In genomic region chr3:68972358-68972979, GRCh38 we compare ENCODE assay signal across 8 cellular contexts. TPM values are rescaled to one million over a fixed set of nuclear protein-coding genes. Genes with fewer than 3 reads are reported as not detected.
DNase-seq lines count a peak whose midpoint lies in the region; ATAC-seq, FAIRE-seq and TF ChIP-seq lines count a peak whose summit lies in the region.

No MANE protein-coding gene starts in this region.

- FAIRE-seq in GM19239 (lab: Jason Lieb, UNC), result peak; percentile 47

- no peak overlapping the region for H3K4me2 ChIP-seq in PC-9

- no peaks in the 10 kb centered on the region for H3K9me3 ChIP-seq in PC-9 (ENCODE audit: insufficient read depth, low read depth)

- no peak overlapping the region for H3K27ac ChIP-seq in PC-9

- no peak overlapping the region for H2AFZ ChIP-seq in PC-9

- peak; percentile 71 for TF ChIP-seq CTCF in PC-9 (conservative IDR thresholded peaks at IDR 0.05)

- H3K9me2 ChIP-seq in PC-9 (ENCODE audit: insufficient read depth), result no peaks in the 10 kb centered on the region

- H3K27me3 ChIP-seq in PC-9 (ENCODE audit: insufficient read depth, low read depth), result peaks cover 29% of the 10 kb centered on the region; the same call in 1 of the 2 replicates

- H3K36me3 ChIP-seq in PC-9 (ENCODE audit: low read depth), result no peaks in the 10 kb centered on the region

- H3K4me3 ChIP-seq in PC-9, result no peak overlapping the region

- no peak for ATAC-seq in esophagus mucosa

- H3K4me1 ChIP-seq in PC-9 (replicated peaks; ENCODE audit: insufficient read depth), result no peaks in the 10 kb centered on the region

- no peaks in the 10 kb centered on the region for H3F3A ChIP-seq in PC-9 (ENCODE audit: insufficient read depth, low read depth)

- no TSS peak for BruUV-seq in PC-9 (replicated peaks; lab: Mats Ljungman, UMichigan)

- POLR2A ChIA-PET in PC-9 (lab: Charles Lee; ENCODE audit: unreplicated experiment), result no interaction called here

- H3K79me2 ChIP-seq in PC-9 (ENCODE audit: low read depth), result no peaks in the 10 kb centered on the region

- CTCF ChIA-PET in PC-9 (lab: Charles Lee), result interaction anchor here (0.7 kb wide), 1 partner anchor 79 kb away, joined by 3 read pairs; no protein-coding TSS in a partner anchor

- intact Hi-C loops in PC-9 (cut with micrococcal nuclease; ENCODE audit: unreplicated experiment), result no loop called here

- H4K20me1 ChIP-seq in PC-9 (ENCODE audit: insufficient read depth), result no peaks in the 10 kb centered on the region

- DNase-seq in COLO668 (lab: John Stamatoyannopoulos, UW; ENCODE audit: unreplicated experiment) (peak; percentile 25), GM19239 (ENCODE audit: insufficient read length, low spot score) (peak; percentile 6), HS-27A (ENCODE audit: low read depth) (peak; percentile 22), PC-9 (peak in 1 of 2 experiments; percentile 22), amygdala (lab: John Stamatoyannopoulos, UW) (peak in 54 of 56 donors; percentile 4 to 81 (median 46)), iPS DF 19.7 (ENCODE audit: low read depth, low spot score) (peak; percentile 64)
- DNase-seq in stimulated activated CD4-positive, alpha-beta T cell treated with anti-CD3 and anti-CD28 coated beads, Interleukin-12 subunit alpha, Interleukin-12 subunit beta, amount 100 ng/mL, for 4 hours, result peak; percentile 8

RNA-seq across cellular contexts. Expression of gene TAFA4, which starts 40.1 kb away (rescaled TPM):
- not detected in 2 replicates for total RNA-seq in PC-9 (2021)
- total RNA-seq in esophagus mucosa, result not detected

RNA-seq across cellular contexts. Expression of gene EOGT, which starts 41.0 kb away (rescaled TPM):
- total RNA-seq in PC-9 (2021) (7.4 and 11.0 TPM in 2 replicates), esophagus mucosa (19.6 TPM)
